8 cellular contexts compared by ENCODE assay signal in genomic region chr10:91493313-91493712, GRCh38.
DNase-seq lines count a peak whose midpoint lies in the region; ATAC-seq and TF ChIP-seq lines count a peak whose summit lies in the region.

No MANE protein-coding gene starts in this region.

- H3K27ac ChIP-seq in mammary epithelial cell (ENCODE audit: insufficient read depth, low read depth, low read length) (no peak overlapping the region), lower lobe of right lung (no peak overlapping the region)

- CTCF ChIA-PET in BJ (lab: Yijun Ruan, JAX) (interaction anchor here (0.5 to 6.6 kb wide), 12 partner anchors 50 to 255 kb away, joined by 3 to 116 read pairs (median 4); partner anchors contain the start of gene PPP1R3C), mammary epithelial cell (lab: Charles Lee; ENCODE audit: low non-redundant PET) (interaction anchor here (0.6 to 1.2 kb wide), 4 partner anchors 59 to 203 kb away, joined by 3 to 13 read pairs (median 6); no protein-coding TSS in a partner anchor)

- H3K36me3 ChIP-seq in BJ (ENCODE audit: control insufficient read depth, insufficient read depth, low read length) (no peaks in the 10 kb centered on the region), mammary epithelial cell (ENCODE audit: insufficient read depth, low read length) (no peaks in the 10 kb centered on the region), lower lobe of right lung (peaks cover 3% of the 10 kb centered on the region)

- WGBS in mammary epithelial cell (ENCODE audit: low coverage, missing lambda C conversion rate): 5% methylated on average over 2 of the region's 2 CpGs

- H3K4me2 ChIP-seq in mammary epithelial cell (ENCODE audit: insufficient read depth, low read depth, low read length): no peak overlapping the region

- intact Hi-C loops in mammary epithelial cell (cut with micrococcal nuclease) (loop anchor here (1.0 kb wide), 4 partner anchors 142 to 252 kb away; no protein-coding TSS in a partner anchor), lower lobe of right lung (cut with DNase I) (no loop called here)

- no peaks in the 10 kb centered on the region for H4K20me1 ChIP-seq in mammary epithelial cell (ENCODE audit: insufficient read depth, low read length)

- H3K9me3 ChIP-seq in mammary epithelial cell (replicated peaks; ENCODE audit: insufficient read depth, low read length) (no peaks in the 10 kb centered on the region), lower lobe of right lung (no peaks in the 10 kb centered on the region)

- in situ Hi-C loops in mammary epithelial cell (cut with MboI; ENCODE audit: low sequenced_read_pairs in 2 of 2): loop anchor here (10.0 to 25.0 kb wide), 4 partner anchors 141 to 251 kb away; partner anchors contain the start of gene PPP1R3C (in 1 of the 2)

- H3K9ac ChIP-seq in mammary epithelial cell (ENCODE audit: insufficient read depth, low read length): no peak overlapping the region

- no peak for DNase-seq in BJ (ENCODE audit: low read depth)
- DNase-seq in LHCN-M2 (ENCODE audit: low read depth): peak; percentile 65
- DNase-seq in mammary epithelial cell: peak; percentile 21
- no peak for DNase-seq in lower lobe of right lung
- DNase-seq in UCSD-AML1 (lab: John Stamatoyannopoulos, UW; ENCODE audit: unreplicated experiment): no peak
- no peak for DNase-seq in effector CD8-positive, alpha-beta T cell (lab: John Stamatoyannopoulos, UW)

- H3K27me3 ChIP-seq in BJ (ENCODE audit: control insufficient read depth, insufficient read depth, low read length): no peaks in the 10 kb centered on the region
- H3K27me3 ChIP-seq in mammary epithelial cell (ENCODE audit: insufficient read depth, low read length): no peaks in the 10 kb centered on the region
- no peaks in the 10 kb centered on the region for H3K27me3 ChIP-seq in lower lobe of right lung (ENCODE audit: low read depth)

- H3K4me1 ChIP-seq in mammary epithelial cell (ENCODE audit: insufficient read depth, low read length) (no peaks in the 10 kb centered on the region), lower lobe of right lung (no peaks in the 10 kb centered on the region)

- no TSS peak for BruUV-seq in mammary epithelial cell (replicated peaks; lab: Mats Ljungman, UMichigan)

- H2AFZ ChIP-seq in mammary epithelial cell (ENCODE audit: low read depth, low read length): no peak overlapping the region

- H3K4me3 ChIP-seq in BJ (ENCODE audit: low read depth, low read length): no peak overlapping the region
- H3K4me3 ChIP-seq in mammary epithelial cell (replicated peaks in 1 of 3; ENCODE audit: insufficient read depth in 1 of 3, low read depth in 2 of 3, low read length in 3 of 3): no peak overlapping the region
- no peak overlapping the region for H3K4me3 ChIP-seq in lower lobe of right lung

- TF ChIP-seq CTCF in BJ (IDR thresholded peaks at IDR 0.05; ENCODE audit: insufficient read depth, low read depth, low read length) (peak; percentile 37), mammary epithelial cell (conservative IDR thresholded peaks at IDR 0.05 in 1 of 2, IDR thresholded peaks at IDR 0.05 in 1 of 2; ENCODE audit: extremely low read depth in 1 of 2, insufficient read depth in 1 of 2, low read depth in 1 of 2, low read length in 2 of 2) (peak; percentile 31 to 45), lower lobe of right lung (IDR thresholded peaks at IDR 0.05) (peak; percentile 41)

- ATAC-seq in lower lobe of right lung (no peak), GM21515 (IDR thresholded peaks at IDR 0.05; ENCODE audit: unreplicated experiment) (no peak), GM19395 (IDR thresholded peaks at IDR 0.05; ENCODE audit: unreplicated experiment) (no peak)

- POLR2A ChIA-PET in BJ (lab: Charles Lee): no interaction called here

- H3K79me2 ChIP-seq in mammary epithelial cell (ENCODE audit: insufficient read depth, low read length): no peaks in the 10 kb centered on the region

- dilution Hi-C loops in mammary epithelial cell (cut with HindIII; ENCODE audit: low sequenced_read_pairs): no loop called here

Comparison
In these comparisons a context has a peak if more than half of its experiments do, and no peak if none do; other contexts are left out.
1. DNase-seq: peak in LHCN-M2 (single experiment) and mammary epithelial cell (single experiment); none in BJ (single experiment), lower lobe of right lung (single experiment), UCSD-AML1 (single experiment) and effector CD8-positive, alpha-beta T cell (single experiment).
2. Peak in every context shown above with its lines, with median percentiles within 50 percentile points of each other: CTCF ChIP-seq.